8 cellular contexts compared by ENCODE assay signal in the genomic region with DNA sequence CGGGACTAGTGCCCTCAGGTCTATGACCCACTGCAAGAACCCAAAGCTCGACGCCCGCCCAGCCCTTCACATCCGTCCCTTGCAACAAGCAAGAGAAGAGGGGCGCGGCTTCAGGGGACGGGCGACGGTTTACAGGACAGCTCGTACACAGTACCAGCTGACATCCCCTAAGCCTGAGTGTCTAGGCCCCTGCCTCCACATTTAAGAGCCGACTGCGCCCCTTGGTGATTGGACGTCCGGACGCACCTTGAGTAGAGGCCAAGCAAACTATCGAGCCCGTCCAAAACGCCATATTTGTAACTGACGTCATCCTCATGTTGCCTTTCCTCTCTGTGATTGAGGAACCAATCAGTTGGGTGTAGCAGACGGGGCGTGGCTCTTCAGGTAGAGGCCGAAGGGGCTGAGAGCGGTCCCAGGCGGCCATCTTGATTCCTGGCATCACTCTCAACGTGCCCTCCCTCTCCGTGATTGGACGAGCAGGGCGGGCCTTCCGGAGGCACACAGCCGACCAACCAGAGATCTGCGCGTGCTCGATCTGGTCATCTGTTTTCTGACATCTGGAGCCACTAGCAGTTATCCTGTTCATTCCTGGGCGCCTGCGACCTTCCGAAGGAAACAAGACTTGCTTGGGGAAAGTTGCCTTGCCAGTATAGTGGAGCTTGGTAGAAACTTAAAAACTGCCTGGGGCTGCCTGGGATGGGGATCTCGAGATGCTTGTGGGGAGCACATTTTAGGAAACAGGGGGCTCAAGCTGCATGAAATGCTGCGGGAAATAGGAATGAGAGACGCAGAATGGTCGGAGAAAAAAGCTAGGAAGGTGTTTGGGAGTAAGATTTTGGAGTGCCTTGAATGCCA. TPM values are rescaled to one million over a fixed set of nuclear protein-coding genes. Genes with fewer than 3 reads are reported as not detected.
DNase-seq lines count a peak whose midpoint lies in the region; ATAC-seq, FAIRE-seq and TF ChIP-seq lines count a peak whose summit lies in the region.

No MANE protein-coding gene starts in this region.

- peaks cover 4% of the 10 kb centered on the region for H3K36me3 ChIP-seq in adipocyte (ENCODE audit: control insufficient read depth, insufficient read depth, low read length, severe bottlenecking)
- no peaks in the 10 kb centered on the region for H3K36me3 ChIP-seq in cardiac muscle cell
- H3K36me3 ChIP-seq in pancreas: peaks cover 0 to 2% (median 0%) of the 10 kb centered on the region in 3 donors
- H3K36me3 ChIP-seq in tibial artery: peaks cover 0 to 1% (median 0%) of the 10 kb centered on the region in 3 donors

- peak overlapping the region; percentile 85 for H3K9ac ChIP-seq in adipocyte (ENCODE audit: low read length)

- peak overlapping the region; percentile 87 for H3K4me3 ChIP-seq in adipocyte (ENCODE audit: low read length)
- H3K4me3 ChIP-seq in cardiac muscle cell: peak overlapping the region; percentile 66
- H3K4me3 ChIP-seq in pancreas: peak overlapping the region; percentile 26 to 59 (median 51)
- peak overlapping the region; percentile 74 to 80 for H3K4me3 ChIP-seq in tibial artery

- intact Hi-C loops in pancreas (cut with DNase I) (no loop called here), tibial artery (cut with DNase I; ENCODE audit: low total_unique reads) (no loop called here)

- H3K9me3 ChIP-seq in adipocyte (ENCODE audit: control insufficient read depth, low read length) (no peaks in the 10 kb centered on the region), cardiac muscle cell (ENCODE audit: low read depth) (no peaks in the 10 kb centered on the region), pancreas (no peaks in the 10 kb centered on the region), tibial artery (no peaks in the 10 kb centered on the region)

- H3K27ac ChIP-seq in cardiac muscle cell (peak overlapping the region; percentile 95), pancreas (peak overlapping the region; percentile 83 to 98 (median 96)), tibial artery (peak overlapping the region; percentile 92 to 95)

- peak; percentile 77 for TF ChIP-seq POLR2A in GM12891 (IDR thresholded peaks at IDR 0.05; ENCODE audit: low read depth, low read length)

- peak; percentile 80 for DNase-seq in GM12891 (ENCODE audit: insufficient read length, low spot score)
- peak; percentile 66 for DNase-seq in NCI-H1417 treated with DMSO at 0.1 percent for 48 hours (lab: John Stamatoyannopoulos, UW)
- peak; percentile 99 to 100 for DNase-seq in SW 1271 (lab: John Stamatoyannopoulos, UW)
- peak; percentile 99 for DNase-seq in adipocyte (ENCODE audit: low read depth)
- peak; percentile 99 to 100 for DNase-seq in cardiac muscle cell (ENCODE audit: low read depth in 1 of 2, low spot score in 1 of 2)
- DNase-seq in pancreas: peak; percentile 91 to 99 (median 98)
- DNase-seq in tibial artery: peak; percentile 99

- peaks cover 20% of the 10 kb centered on the region for H3K4me1 ChIP-seq in adipocyte (ENCODE audit: control insufficient read depth, insufficient read depth, low read length)
- H3K4me1 ChIP-seq in cardiac muscle cell (ENCODE audit: low read depth): peaks cover 4% of the 10 kb centered on the region
- peaks cover 2 to 11% (median 11%) of the 10 kb centered on the region in 3 donors for H3K4me1 ChIP-seq in pancreas
- peaks cover 0 to 28% (median 20%) of the 10 kb centered on the region in 4 donors for H3K4me1 ChIP-seq in tibial artery

- FAIRE-seq in GM12891 (lab: Jason Lieb, UNC) (peak; percentile 95), pancreas (lab: Jason Lieb, UNC) (peak; percentile 97)

- H3K27me3 ChIP-seq in adipocyte (replicated peaks; ENCODE audit: control insufficient read depth, insufficient read depth, low read length): no peaks in the 10 kb centered on the region
- no peaks in the 10 kb centered on the region for H3K27me3 ChIP-seq in cardiac muscle cell
- no peaks in the 10 kb centered on the region for H3K27me3 ChIP-seq in pancreas
- no peaks in the 10 kb centered on the region for H3K27me3 ChIP-seq in tibial artery

- ATAC-seq in HG02798 (IDR thresholded peaks at IDR 0.05; ENCODE audit: poor library complexity, unreplicated experiment) (peak; percentile 96), pancreas (peak; percentile 90 to 95 (median 92))

- no peak for TF ChIP-seq CTCF in cardiac muscle cell (IDR thresholded peaks at IDR 0.05; ENCODE audit: low read depth, low read length)
- TF ChIP-seq CTCF in pancreas (IDR thresholded peaks at IDR 0.05): no peak
- TF ChIP-seq CTCF in tibial artery (IDR thresholded peaks at IDR 0.05): no peak

- WGBS in pancreas, 2 donors: 0 to 1% methylated on average over 38 to 41 of the region's 41 CpGs

TF ChIP-seq in GM12891, 5 proteins besides CTCF, POLR2A, EP300 and RAD21:
- TF ChIP-seq PAX5 (IDR thresholded peaks at IDR 0.05; ENCODE audit: insufficient read depth, low read length, severe bottlenecking) (no peak), TAF1 (IDR thresholded peaks at IDR 0.05; ENCODE audit: low read depth, low read length) (peak; percentile 87), SPI1 (IDR thresholded peaks at IDR 0.05; ENCODE audit: low read depth, low read length) (no peak), POLR2AphosphoS5 (IDR thresholded peaks at IDR 0.05; ENCODE audit: low read depth, low read length) (peak; percentile 84), POU2F2 (IDR thresholded peaks at IDR 0.05; ENCODE audit: low read depth, low read length) (no peak)

RNA-seq across cellular contexts. Expression of gene RPL14, which starts 4.0 kb away (rescaled TPM):
- polyA plus RNA-seq in GM12891 (2012; ENCODE audit: low read depth, missing spikeins): 2,008 TPM
- total RNA-seq in cardiac muscle cell (427 and 486 TPM in 2 replicates), pancreas (1,000 to 10,000 TPM; 1,118 to 1,907 (median 1,508) TPM)
- polyA plus RNA-seq in cardiac muscle cell (408 and 465 TPM in 2 replicates), pancreas (1,000 to 10,000 TPM in 1 of 2 donors, 100 to 1,000 TPM in 1; 810 to 1,638 TPM)

RNA-seq across cellular contexts. Expression of gene ZNF619, which starts 23.8 kb away (rescaled TPM):
- polyA plus RNA-seq in GM12891 (2012; ENCODE audit: low read depth, missing spikeins): 1.3 TPM
- total RNA-seq in cardiac muscle cell (0.15 and 1.5 TPM in 2 replicates), pancreas (1 to 10 TPM; 2.9 to 7.1 (median 4.0) TPM)
- polyA plus RNA-seq in cardiac muscle cell (0.84 TPM in 1 of 2 replicates, not detected in the other), pancreas (1 to 10 TPM in 1 of 2 donors, under 1 TPM in 1; 0.76 to 1.3 TPM)

RNA-seq across cellular contexts. Expression of gene ZNF620, which starts 52.7 kb away (rescaled TPM):
- 0.78 TPM for polyA plus RNA-seq in GM12891 (2012; ENCODE audit: low read depth, missing spikeins)
- total RNA-seq in cardiac muscle cell (7.5 and 8.8 TPM in 2 replicates), pancreas (1 to 10 TPM; 1.9 to 5.0 (median 3.2) TPM)
- polyA plus RNA-seq in cardiac muscle cell (8.3 and 10.2 TPM in 2 replicates), pancreas (1 to 10 TPM; 2.5 to 3.1 TPM)

Comparison
In these comparisons a context has a peak if more than half of its experiments do, and no peak if none do; other contexts are left out.
1. Peak in every context shown above with its lines: DNase-seq, ATAC-seq, H3K4me3 ChIP-seq and H3K27ac ChIP-seq.